Comparison of ENCODE assay signal across 1 cellular context in the genomic region with DNA sequence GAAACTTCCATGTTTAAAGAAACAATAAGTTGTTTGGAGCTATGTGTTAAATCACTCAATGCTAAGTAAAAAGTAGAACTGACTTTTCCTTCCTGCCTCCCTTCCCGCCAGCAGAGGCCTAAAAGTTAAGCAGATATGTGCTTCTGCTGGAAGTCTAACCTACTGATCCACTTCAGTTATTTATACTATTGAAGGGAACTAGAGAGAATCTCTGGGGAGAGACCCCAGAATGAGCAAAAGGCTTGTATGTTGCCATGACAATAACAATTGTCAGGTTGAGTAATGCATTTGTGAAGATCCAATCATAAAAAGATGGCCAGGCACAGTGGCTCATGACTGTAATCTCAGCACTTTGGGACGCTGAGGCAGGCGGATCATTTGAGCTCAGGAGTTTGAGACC.
TF ChIP-seq lines count a peak whose summit lies in the region.

No MANE protein-coding gene starts in this region.

TF ChIP-seq in K562, 482 proteins besides CTCF, POLR2A, EP300 and RAD21:
- TF ChIP-seq SRF (CRISPR knock-in tag; IDR thresholded peaks at IDR 0.05) (no peak), RFX1 (IDR thresholded peaks at IDR 0.05) (peak; percentile 58)
